8 cellular contexts compared by ENCODE assay signal in the genomic region with DNA sequence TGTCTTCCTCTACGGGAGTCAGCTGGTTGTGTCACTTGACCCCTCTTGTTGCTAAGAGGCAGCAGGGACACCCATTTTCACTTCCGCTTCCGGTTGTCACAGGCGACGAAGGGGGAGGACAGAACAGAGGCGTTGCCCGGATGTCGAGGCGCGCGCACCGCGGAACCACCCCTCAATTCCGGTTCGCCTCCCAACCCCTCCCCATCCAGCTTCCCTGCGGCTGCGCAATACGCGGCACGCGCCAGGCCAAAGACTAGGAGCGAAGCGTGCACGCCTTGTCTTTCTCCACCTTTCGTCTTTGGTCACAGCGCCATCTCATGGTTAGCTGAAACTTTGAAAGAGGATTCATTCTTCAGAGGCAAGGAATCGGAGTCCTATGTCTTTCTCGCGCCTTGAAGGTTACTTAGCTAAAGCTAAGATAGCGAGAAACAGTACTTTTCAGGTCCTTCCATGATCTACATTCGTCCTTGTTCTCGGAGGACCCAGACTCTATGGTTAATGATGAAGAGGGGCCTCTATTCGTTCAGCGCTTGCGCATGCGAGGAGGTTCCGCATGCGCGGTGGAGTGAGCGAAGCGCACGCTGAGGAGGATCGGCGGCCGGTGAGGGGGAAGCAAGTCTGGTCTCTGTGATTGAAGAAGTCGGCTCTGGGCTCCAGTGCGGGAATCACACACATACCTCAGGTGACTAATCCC. TPM values are rescaled to one million over a fixed set of nuclear protein-coding genes. Genes with fewer than 3 reads are reported as not detected.
DNase-seq lines count a peak whose midpoint lies in the region; ATAC-seq and TF ChIP-seq lines count a peak whose summit lies in the region.

A gene (minus strand): TSS at position 30 of the 694 bp plus-strand sequence. CDS start 106 bp downstream, outside the sequence.
A gene (plus strand): TSS at position 554 of the 694 bp plus-strand sequence. CDS start 4,440 bp downstream, outside the sequence.

- peaks cover 23% of the 10 kb centered on the region for H3K4me1 Mint-ChIP-seq in WTC11
- H3K4me1 Mint-ChIP-seq in immature natural killer cell, result peaks cover 50 to 81% of the 10 kb centered on the region in 2 donors

- H3K27ac ChIP-seq in caudate nucleus (ENCODE audit: low read depth, low read length), result peak within 1 kb of the TSS; percentile 100
- peak within 1 kb of the TSS; percentile 61 to 97 (median 94) for H3K27ac ChIP-seq in spleen

- H3K27me3 ChIP-seq in spleen (replicated peaks in 1 of 7), result no peaks in the 10 kb centered on the region

- POLR2A ChIA-PET in WTC11 (lab: Charles Lee), result interaction anchor here (0.5 to 1.2 kb wide), 2 partner anchors 336 to 969 kb away, joined by 3 to 4 read pairs; a partner anchor contains a TSS

- H3K36me3 ChIP-seq in spleen, result peaks cover 0 to 25% (median 9%) of the 10 kb centered on the region in 6 donors

- peak; percentile 11 to 66 (median 49) for TF ChIP-seq POLR2A in spleen (IDR thresholded peaks at IDR 0.05)

- CTCF ChIA-PET in WTC11 (lab: Charles Lee), result interaction anchor here (0.6 to 1.6 kb wide), 55 partner anchors 9 to 1001 kb away, joined by 3 to 15 read pairs (median 4); a partner anchor contains a TSS

- peaks cover 5% of the 10 kb centered on the region for H3K36me3 Mint-ChIP-seq in WTC11
- H3K36me3 Mint-ChIP-seq in immature natural killer cell, result peaks cover 0 to 5% (median 0%) of the 10 kb centered on the region in 3 donors

- H3K4me1 ChIP-seq in spleen, result peaks cover 36 to 92% (median 72%) of the 10 kb centered on the region in 6 donors

- H3K4me3 Mint-ChIP-seq in WTC11, result peak within 1 kb of the TSS; percentile 99
- H3K4me3 Mint-ChIP-seq in immature natural killer cell, result peak within 1 kb of the TSS; percentile 97 to 99 (median 99)

- peak within 1 kb of the TSS; percentile 71 to 96 (median 88) for H3K4me3 ChIP-seq in spleen

- WGBS in spleen, 5 donors, result 0 to 1% (median 0%) methylated on average over 36 to 47 of the region's 47 CpGs

- peak; percentile 80 for ATAC-seq in GM18873 (IDR thresholded peaks at IDR 0.05; ENCODE audit: low FRiP score, unreplicated experiment)
- peak; percentile 89 for ATAC-seq in HG03159 (IDR thresholded peaks at IDR 0.05; ENCODE audit: unreplicated experiment)
- ATAC-seq in WTC11, result peak; percentile 96

- intact Hi-C loops in spleen (cut with DNase I; ENCODE audit: low total_unique reads), result no loop called here

- H3K27ac Mint-ChIP-seq in WTC11 (peak within 1 kb of the TSS; percentile 97), immature natural killer cell (peak within 1 kb of the TSS; percentile 94 to 100 (median 98))

- H3K27me3 Mint-ChIP-seq in WTC11 (ENCODE audit: low read depth) (no peaks in the 10 kb centered on the region), immature natural killer cell (ENCODE audit: low read depth in 3 of 3) (peaks cover 8 to 9% (median 8%) of the 10 kb centered on the region in 3 donors)

- H3K9me3 ChIP-seq in spleen, result no peaks in the 10 kb centered on the region

- peak; percentile 99 for DNase-seq in AG08395 (ENCODE audit: low spot score)
- peak; percentile 98 for DNase-seq in NCI-H2227 treated with DMSO at 0.1 percent for 48 hours (lab: John Stamatoyannopoulos, UW)
- DNase-seq in WTC11 (ENCODE audit: low spot score), result peak; percentile 99
- DNase-seq in caudate nucleus (lab: John Stamatoyannopoulos, UW), result peak; percentile 75 to 100 (median 99)
- peak; percentile 100 for DNase-seq in immature natural killer cell
- DNase-seq in spleen, result peak; percentile 100

- TF ChIP-seq CTCF in WTC11 (IDR thresholded peaks at IDR 0.05) (peak; percentile 54; the same call in 1 of the 2 replicates), spleen (IDR thresholded peaks at IDR 0.05 in 8 of 11, conservative IDR thresholded peaks at IDR 0.05 in 3 of 11) (peak; percentile 82 to 99 (median 93))

- H3K9me3 Mint-ChIP-seq in WTC11 (no peaks in the 10 kb centered on the region), immature natural killer cell (no peaks in the 10 kb centered on the region)

TF ChIP-seq in WTC11, 78 proteins besides CTCF, POLR2A, EP300 and RAD21 (continues in another document):
- TF ChIP-seq, protein P1, sequence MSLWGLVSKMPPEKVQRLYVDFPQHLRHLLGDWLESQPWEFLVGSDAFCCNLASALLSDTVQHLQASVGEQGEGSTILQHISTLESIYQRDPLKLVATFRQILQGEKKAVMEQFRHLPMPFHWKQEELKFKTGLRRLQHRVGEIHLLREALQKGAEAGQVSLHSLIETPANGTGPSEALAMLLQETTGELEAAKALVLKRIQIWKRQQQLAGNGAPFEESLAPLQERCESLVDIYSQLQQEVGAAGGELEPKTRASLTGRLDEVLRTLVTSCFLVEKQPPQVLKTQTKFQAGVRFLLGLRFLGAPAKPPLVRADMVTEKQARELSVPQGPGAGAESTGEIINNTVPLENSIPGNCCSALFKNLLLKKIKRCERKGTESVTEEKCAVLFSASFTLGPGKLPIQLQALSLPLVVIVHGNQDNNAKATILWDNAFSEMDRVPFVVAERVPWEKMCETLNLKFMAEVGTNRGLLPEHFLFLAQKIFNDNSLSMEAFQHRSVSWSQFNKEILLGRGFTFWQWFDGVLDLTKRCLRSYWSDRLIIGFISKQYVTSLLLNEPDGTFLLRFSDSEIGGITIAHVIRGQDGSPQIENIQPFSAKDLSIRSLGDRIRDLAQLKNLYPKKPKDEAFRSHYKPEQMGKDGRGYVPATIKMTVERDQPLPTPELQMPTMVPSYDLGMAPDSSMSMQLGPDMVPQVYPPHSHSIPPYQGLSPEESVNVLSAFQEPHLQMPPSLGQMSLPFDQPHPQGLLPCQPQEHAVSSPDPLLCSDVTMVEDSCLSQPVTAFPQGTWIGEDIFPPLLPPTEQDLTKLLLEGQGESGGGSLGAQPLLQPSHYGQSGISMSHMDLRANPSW (CRISPR knock-in tag; conservative IDR thresholded peaks at IDR 0.05; ENCODE audit: low read depth), result no peak
- TF ChIP-seq SMAD4 (CRISPR knock-in tag; IDR thresholded peaks at IDR 0.05) (no peak), ZNF121 (CRISPR knock-in tag; IDR thresholded peaks at IDR 0.05) (no peak), EMX1 (CRISPR knock-in tag; IDR thresholded peaks at IDR 0.05) (no peak), ZBTB21 (CRISPR knock-in tag; IDR thresholded peaks at IDR 0.05; ENCODE audit: borderline replicate concordance) (no peak), GABPB1 (CRISPR knock-in tag; IDR thresholded peaks at IDR 0.05) (peak; percentile 66), ZNF396 (CRISPR knock-in tag; IDR thresholded peaks at IDR 0.05; ENCODE audit: borderline replicate concordance) (no peak)
- TF ChIP-seq, protein P2, sequence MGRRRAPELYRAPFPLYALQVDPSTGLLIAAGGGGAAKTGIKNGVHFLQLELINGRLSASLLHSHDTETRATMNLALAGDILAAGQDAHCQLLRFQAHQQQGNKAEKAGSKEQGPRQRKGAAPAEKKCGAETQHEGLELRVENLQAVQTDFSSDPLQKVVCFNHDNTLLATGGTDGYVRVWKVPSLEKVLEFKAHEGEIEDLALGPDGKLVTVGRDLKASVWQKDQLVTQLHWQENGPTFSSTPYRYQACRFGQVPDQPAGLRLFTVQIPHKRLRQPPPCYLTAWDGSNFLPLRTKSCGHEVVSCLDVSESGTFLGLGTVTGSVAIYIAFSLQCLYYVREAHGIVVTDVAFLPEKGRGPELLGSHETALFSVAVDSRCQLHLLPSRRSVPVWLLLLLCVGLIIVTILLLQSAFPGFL (CRISPR knock-in tag; IDR thresholded peaks at IDR 0.05; ENCODE audit: borderline replicate concordance), result no peak
- TF ChIP-seq, protein P3, sequence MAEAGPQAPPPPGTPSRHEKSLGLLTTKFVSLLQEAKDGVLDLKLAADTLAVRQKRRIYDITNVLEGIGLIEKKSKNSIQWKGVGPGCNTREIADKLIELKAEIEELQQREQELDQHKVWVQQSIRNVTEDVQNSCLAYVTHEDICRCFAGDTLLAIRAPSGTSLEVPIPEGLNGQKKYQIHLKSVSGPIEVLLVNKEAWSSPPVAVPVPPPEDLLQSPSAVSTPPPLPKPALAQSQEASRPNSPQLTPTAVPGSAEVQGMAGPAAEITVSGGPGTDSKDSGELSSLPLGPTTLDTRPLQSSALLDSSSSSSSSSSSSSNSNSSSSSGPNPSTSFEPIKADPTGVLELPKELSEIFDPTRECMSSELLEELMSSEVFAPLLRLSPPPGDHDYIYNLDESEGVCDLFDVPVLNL (CRISPR knock-in tag; IDR thresholded peaks at IDR 0.05; ENCODE audit: borderline replicate concordance, low read depth), result no peak
- TF ChIP-seq, protein P4, sequence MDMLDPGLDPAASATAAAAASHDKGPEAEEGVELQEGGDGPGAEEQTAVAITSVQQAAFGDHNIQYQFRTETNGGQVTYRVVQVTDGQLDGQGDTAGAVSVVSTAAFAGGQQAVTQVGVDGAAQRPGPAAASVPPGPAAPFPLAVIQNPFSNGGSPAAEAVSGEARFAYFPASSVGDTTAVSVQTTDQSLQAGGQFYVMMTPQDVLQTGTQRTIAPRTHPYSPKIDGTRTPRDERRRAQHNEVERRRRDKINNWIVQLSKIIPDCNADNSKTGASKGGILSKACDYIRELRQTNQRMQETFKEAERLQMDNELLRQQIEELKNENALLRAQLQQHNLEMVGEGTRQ (CRISPR knock-in tag; IDR thresholded peaks at IDR 0.05), result peak; percentile 91
- TF ChIP-seq, protein P5, sequence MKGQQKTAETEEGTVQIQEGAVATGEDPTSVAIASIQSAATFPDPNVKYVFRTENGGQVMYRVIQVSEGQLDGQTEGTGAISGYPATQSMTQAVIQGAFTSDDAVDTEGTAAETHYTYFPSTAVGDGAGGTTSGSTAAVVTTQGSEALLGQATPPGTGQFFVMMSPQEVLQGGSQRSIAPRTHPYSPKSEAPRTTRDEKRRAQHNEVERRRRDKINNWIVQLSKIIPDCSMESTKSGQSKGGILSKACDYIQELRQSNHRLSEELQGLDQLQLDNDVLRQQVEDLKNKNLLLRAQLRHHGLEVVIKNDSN (CRISPR knock-in tag; IDR thresholded peaks at IDR 0.05), result peak; percentile 90

RNA-seq across cellular contexts. Expression of the first gene that starts in this region (rescaled TPM):
- total RNA-seq in WTC11 (2021), result 51.1 to 54.0 TPM (median 51.4 TPM) in 3 replicates
- 10 to 100 TPM; 74.0 to 94.9 (median 80.1) TPM for polyA plus RNA-seq in immature natural killer cell
- 10 to 100 TPM; 42.1 to 72.6 (median 49.8) TPM for total RNA-seq in spleen
- polyA plus RNA-seq in spleen, result 10 to 100 TPM; 15.0 to 33.7 (median 28.3) TPM

RNA-seq across cellular contexts. Expression of the second gene that starts in this region (rescaled TPM):
- total RNA-seq in WTC11 (2021) (123 to 137 TPM (median 125 TPM) in 3 replicates), spleen (10 to 100 TPM; 41.2 to 68.6 (median 56.1) TPM)
- polyA plus RNA-seq in immature natural killer cell (100 to 1,000 TPM; 131 to 159 (median 141) TPM), spleen (10 to 100 TPM; 13.9 to 51.4 (median 26.3) TPM)

Comparison
In these comparisons a context has a peak if more than half of its experiments do, and no peak if none do; other contexts are left out.
1. Peak in every context shown above with its lines: DNase-seq, ATAC-seq, H3K4me3 ChIP-seq and H3K27ac ChIP-seq.